ENCODE assay signal across 8 cellular contexts in the genomic region with DNA sequence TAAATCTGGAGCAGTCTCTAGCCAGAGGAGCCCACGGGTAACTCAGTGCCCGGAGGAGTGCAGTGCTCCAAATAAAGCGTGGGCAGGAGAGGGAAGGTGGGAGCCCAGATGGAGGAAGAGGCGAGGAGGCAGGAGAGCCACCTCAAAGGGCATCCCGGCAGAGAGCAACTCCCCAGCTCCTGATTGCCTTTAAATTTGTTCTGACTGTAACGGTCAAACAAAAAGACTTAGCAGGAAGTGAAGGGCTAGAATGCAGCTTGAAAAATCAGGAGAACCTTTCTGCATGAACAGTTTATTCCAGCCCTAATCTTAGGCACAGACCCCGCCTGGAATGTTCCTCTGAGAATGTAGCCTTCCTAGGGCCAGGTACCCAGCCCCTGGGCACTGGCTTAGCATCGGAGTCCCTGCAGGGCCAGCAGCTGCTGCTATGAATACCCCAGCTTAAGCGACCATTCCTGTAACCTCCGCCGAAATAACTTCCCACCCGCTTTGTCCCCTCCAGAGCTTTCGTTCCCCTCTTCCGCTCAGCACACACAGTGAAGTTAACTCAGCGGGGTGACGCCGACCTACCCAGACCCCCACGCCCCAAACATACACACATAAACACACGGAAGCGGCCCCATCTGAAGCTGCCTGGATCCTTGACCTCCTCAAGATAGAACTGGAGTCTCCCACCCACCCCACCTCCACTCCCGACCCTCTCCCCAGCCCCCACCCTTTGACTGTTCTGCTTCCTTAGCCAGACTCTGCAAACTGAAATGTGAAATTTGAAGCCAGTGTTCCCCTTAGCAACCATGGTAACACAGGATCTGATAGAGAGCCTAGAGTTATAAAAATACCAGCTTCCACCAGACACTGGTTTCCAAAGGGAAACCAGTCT.
DNase-seq lines count a peak whose midpoint lies in the region; ATAC-seq, FAIRE-seq and TF ChIP-seq lines count a peak whose summit lies in the region.

No MANE protein-coding gene starts in this region.

- TF ChIP-seq EP300 in HepG2 (IDR thresholded peaks at IDR 0.05; ENCODE audit: low read depth in 2 of 2, low read length in 2 of 2) (no peak), HepG2 (CRISPR knock-in tag; IDR thresholded peaks at IDR 0.05; ENCODE audit: borderline replicate concordance) (no peak)

- no peak for TF ChIP-seq CTCF in liver (IDR thresholded peaks at IDR 0.05; ENCODE audit: low read depth, low read length, missing input control)
- no peak for TF ChIP-seq CTCF in HepG2 (CRISPR knock-in tag; IDR thresholded peaks at IDR 0.05)
- TF ChIP-seq CTCF in brain microvascular endothelial cell (IDR thresholded peaks at IDR 0.05; ENCODE audit: low read depth, low read length, missing control alignments) = no peak
- no peak for TF ChIP-seq CTCF in right lobe of liver (IDR thresholded peaks at IDR 0.05)
- no peak for TF ChIP-seq CTCF in vagina (IDR thresholded peaks at IDR 0.05)
- no peak for TF ChIP-seq CTCF in foreskin keratinocyte (conservative IDR thresholded peaks at IDR 0.05)

- no peaks in the 10 kb centered on the region for H3K79me2 ChIP-seq in HepG2 (ENCODE audit: insufficient read depth, low read length)

- H3K36me3 ChIP-seq in liver (ENCODE audit: control insufficient read depth in 4 of 4, insufficient read depth in 3 of 4, low read depth in 1 of 4, low read length in 3 of 4) (no peaks in the 10 kb centered on the region), HepG2 (replicated peaks in 1 of 2; ENCODE audit: control insufficient read depth in 1 of 2, insufficient read depth in 2 of 2, low read length in 2 of 2) (peaks cover 2 to 24% of the 10 kb centered on the region in 2 experiments; a peak in 3 of 5 replicates), brain microvascular endothelial cell (replicated peaks) (peaks cover 2% of the 10 kb centered on the region), right lobe of liver (peaks cover 0 to 7% (median under 1%) of the 10 kb centered on the region in 4 donors), vagina (no peaks in the 10 kb centered on the region)

- FAIRE-seq in HepG2 (lab: Jason Lieb, UNC) = no peak

- in situ Hi-C loops in HepG2 (cut with HindIII; ENCODE audit: extremely low pct_ligation_motif_present, low pct_unique_long_range_greater_than_20kb) (no loop called here), brain microvascular endothelial cell (cut with HindIII; ENCODE audit: low pct_ligation_motif_present, low sequenced_read_pairs) (no loop called here)

- TF ChIP-seq POLR2A in HepG2 (IDR thresholded peaks at IDR 0.05; ENCODE audit: insufficient read depth in 1 of 2, low read depth in 2 of 2, low read length in 2 of 2) (no peak), right lobe of liver (IDR thresholded peaks at IDR 0.05) (no peak), vagina (IDR thresholded peaks at IDR 0.05) (no peak)

- H3K9ac ChIP-seq in liver (ENCODE audit: low read depth in 1 of 2, low read length in 2 of 2) (no peak overlapping the region), HepG2 (ENCODE audit: insufficient read depth, low read depth, low read length) (no peak overlapping the region)

- DNase-seq in HepG2 (ENCODE audit: low spot score) (no peak), brain microvascular endothelial cell (peak; percentile 71), right lobe of liver (peak in 2 of 3 donors; percentile 37 to 42), vagina (ENCODE audit: extremely low spot score in 2 of 2) (peak; percentile 43 to 86), foreskin keratinocyte (no peak)

- no peaks in the 10 kb centered on the region for H4K20me1 ChIP-seq in HepG2 (ENCODE audit: insufficient read depth, low read length)

- POLR2A ChIA-PET in HepG2 (lab: Yijun Ruan, JAX) = no interaction called here

- intact Hi-C loops in HepG2 (cut with micrococcal nuclease; ENCODE audit: unreplicated experiment) = no loop called here
- intact Hi-C loops in right lobe of liver (cut with DNase I) = no loop called here
- intact Hi-C loops in vagina (cut with DNase I) = no loop called here

- no peak for ATAC-seq in HepG2
- peak; percentile 10 to 45 (median 36) for ATAC-seq in right lobe of liver
- ATAC-seq in GM19397 (IDR thresholded peaks at IDR 0.05; ENCODE audit: unreplicated experiment) = no peak
- ATAC-seq in HG03025 (IDR thresholded peaks at IDR 0.05; ENCODE audit: low FRiP score, unreplicated experiment) = no peak
- ATAC-seq in foreskin keratinocyte = no peak

- 73% methylated on average over 21 of the region's 21 CpGs for WGBS in liver
- 98% methylated on average over 21 of the region's 21 CpGs for WGBS in HepG2 (ENCODE audit: low lambda C conversion rate)
- WGBS in right lobe of liver (ENCODE audit: insufficient coverage, low coverage, low lambda C conversion rate, missing lambda C conversion rate) = 46% methylated on average over 12 of the region's 21 CpGs

- no peak overlapping the region for H3K4me2 ChIP-seq in HepG2 (ENCODE audit: low read depth, low read length)

- H3K4me3 ChIP-seq in liver (ENCODE audit: low read depth in 1 of 3, low read length in 3 of 3) (no peak overlapping the region), HepG2 (replicated peaks in 1 of 3; ENCODE audit: insufficient read depth in 1 of 3, low read depth in 2 of 3, low read length in 3 of 3) (no peak overlapping the region), brain microvascular endothelial cell (ENCODE audit: low read depth, low read length) (peak overlapping the region; percentile 24), right lobe of liver (no peak overlapping the region), vagina (peak overlapping the region in 1 of 2 donors; percentile 10)

- H3K9me3 ChIP-seq in liver (ENCODE audit: control insufficient read depth in 4 of 4, low read length in 3 of 4) (peaks cover 0 to 4% (median 0%) of the 10 kb centered on the region in 4 donors), HepG2 (ENCODE audit: low read length) (no peaks in the 10 kb centered on the region), right lobe of liver (no peaks in the 10 kb centered on the region), vagina (no peaks in the 10 kb centered on the region)

- CTCF ChIA-PET in HepG2 (lab: Yijun Ruan, JAX; ENCODE audit: low intra/inter-chr PET ratio, low total read pairs) = no interaction called here

- H3K27ac ChIP-seq in liver (ENCODE audit: low read depth in 1 of 2, low read length in 2 of 2) (peak overlapping the region; percentile 57 to 61), HepG2 (ENCODE audit: extremely low read length, insufficient read depth, low read length) (no peak overlapping the region), brain microvascular endothelial cell (peak overlapping the region; percentile 82), right lobe of liver (peak overlapping the region; percentile 17 to 69 (median 36)), vagina (peak overlapping the region; percentile 80), foreskin keratinocyte (no peak overlapping the region)

- H3K4me1 ChIP-seq in liver (ENCODE audit: control insufficient read depth in 4 of 4, insufficient read depth in 4 of 4, low read length in 3 of 4) = peaks cover 0 to 2% (median 0%) of the 10 kb centered on the region in 4 donors
- no peaks in the 10 kb centered on the region for H3K4me1 ChIP-seq in HepG2 (ENCODE audit: insufficient read depth, low read length)
- H3K4me1 ChIP-seq in right lobe of liver = no peaks in the 10 kb centered on the region
- H3K4me1 ChIP-seq in vagina = peaks cover 40% of the 10 kb centered on the region
- peaks cover 3% of the 10 kb centered on the region for H3K4me1 ChIP-seq in foreskin keratinocyte

- BruUV-seq in HepG2 (replicated peaks; lab: Mats Ljungman, UMichigan) = no TSS peak

- H3K27me3 ChIP-seq in liver (ENCODE audit: control insufficient read depth in 4 of 4, insufficient read depth in 4 of 4, low read length in 3 of 4) (no peaks in the 10 kb centered on the region), HepG2 (ENCODE audit: control insufficient read depth in 1 of 2, insufficient read depth in 2 of 2, low read length in 2 of 2) (no peaks in the 10 kb centered on the region), brain microvascular endothelial cell (replicated peaks) (no peaks in the 10 kb centered on the region), right lobe of liver (no peaks in the 10 kb centered on the region), vagina (no peaks in the 10 kb centered on the region), foreskin keratinocyte (no peaks in the 10 kb centered on the region)

- no peak for TF ChIP-seq RAD21 in liver (IDR thresholded peaks at IDR 0.05)
- no peak for TF ChIP-seq RAD21 in HepG2 (CRISPR knock-in tag; IDR thresholded peaks at IDR 0.05)

- no peak overlapping the region for H2AFZ ChIP-seq in HepG2 (ENCODE audit: low read length)

TF ChIP-seq in liver, 16 proteins besides CTCF, POLR2A, EP300 and RAD21 (continues in another document):
- TF ChIP-seq, protein P1, sequence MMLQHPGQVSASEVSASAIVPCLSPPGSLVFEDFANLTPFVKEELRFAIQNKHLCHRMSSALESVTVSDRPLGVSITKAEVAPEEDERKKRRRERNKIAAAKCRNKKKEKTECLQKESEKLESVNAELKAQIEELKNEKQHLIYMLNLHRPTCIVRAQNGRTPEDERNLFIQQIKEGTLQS (IDR thresholded peaks at IDR 0.05) = no peak
- no peak for TF ChIP-seq JUND (IDR thresholded peaks at IDR 0.05)
- TF ChIP-seq, protein P2, sequence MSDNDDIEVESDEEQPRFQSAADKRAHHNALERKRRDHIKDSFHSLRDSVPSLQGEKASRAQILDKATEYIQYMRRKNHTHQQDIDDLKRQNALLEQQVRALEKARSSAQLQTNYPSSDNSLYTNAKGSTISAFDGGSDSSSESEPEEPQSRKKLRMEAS (IDR thresholded peaks at IDR 0.05) = no peak
- no peak for TF ChIP-seq RXRA (IDR thresholded peaks at IDR 0.05)
- no peak for TF ChIP-seq YY1 (IDR thresholded peaks at IDR 0.05)

TF ChIP-seq in HepG2, 621 proteins besides CTCF, POLR2A, EP300 and RAD21 (continues in another document):
- TF ChIP-seq MLLT10 (CRISPR knock-in tag; IDR thresholded peaks at IDR 0.05) = no peak
- TF ChIP-seq, protein P3, sequence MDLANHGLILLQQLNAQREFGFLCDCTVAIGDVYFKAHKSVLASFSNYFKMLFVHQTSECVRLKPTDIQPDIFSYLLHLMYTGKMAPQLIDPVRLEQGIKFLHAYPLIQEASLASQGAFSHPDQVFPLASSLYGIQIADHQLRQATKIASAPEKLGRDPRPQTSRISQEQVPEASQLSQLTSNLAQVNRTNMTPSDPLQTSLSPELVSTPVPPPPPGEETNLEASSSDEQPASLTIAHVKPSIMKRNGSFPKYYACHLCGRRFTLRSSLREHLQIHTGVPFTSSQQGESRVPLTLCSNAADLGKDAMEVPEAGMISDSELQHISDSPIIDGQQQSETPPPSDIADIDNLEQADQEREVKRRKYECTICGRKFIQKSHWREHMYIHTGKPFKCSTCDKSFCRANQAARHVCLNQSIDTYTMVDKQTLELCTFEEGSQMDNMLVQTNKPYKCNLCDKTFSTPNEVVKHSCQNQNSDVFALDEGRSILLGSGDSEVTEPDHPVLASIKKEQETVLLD (CRISPR knock-in tag; IDR thresholded peaks at IDR 0.05; ENCODE audit: low read depth) = no peak
- TF ChIP-seq, protein P4, sequence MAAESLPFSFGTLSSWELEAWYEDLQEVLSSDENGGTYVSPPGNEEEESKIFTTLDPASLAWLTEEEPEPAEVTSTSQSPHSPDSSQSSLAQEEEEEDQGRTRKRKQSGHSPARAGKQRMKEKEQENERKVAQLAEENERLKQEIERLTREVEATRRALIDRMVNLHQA (CRISPR knock-in tag; IDR thresholded peaks at IDR 0.05) = no peak

Comparison
In these comparisons a context has a peak if more than half of its experiments do, and no peak if none do; other contexts are left out.
1. H3K27ac ChIP-seq: peak in liver (2 of 2), brain microvascular endothelial cell (single experiment), right lobe of liver (3 of 3) and vagina (single experiment); none in HepG2 (single experiment) and foreskin keratinocyte (single experiment).
2. ATAC-seq: peak in right lobe of liver (4 of 4); none in HepG2 (single experiment), GM19397 (single experiment), HG03025 (single experiment) and foreskin keratinocyte (single experiment).
3. DNase-seq: peak in brain microvascular endothelial cell (single experiment), right lobe of liver (2 of 3) and vagina (2 of 2); none in HepG2 (single experiment) and foreskin keratinocyte (0 of 2).